In the genomic region with DNA sequence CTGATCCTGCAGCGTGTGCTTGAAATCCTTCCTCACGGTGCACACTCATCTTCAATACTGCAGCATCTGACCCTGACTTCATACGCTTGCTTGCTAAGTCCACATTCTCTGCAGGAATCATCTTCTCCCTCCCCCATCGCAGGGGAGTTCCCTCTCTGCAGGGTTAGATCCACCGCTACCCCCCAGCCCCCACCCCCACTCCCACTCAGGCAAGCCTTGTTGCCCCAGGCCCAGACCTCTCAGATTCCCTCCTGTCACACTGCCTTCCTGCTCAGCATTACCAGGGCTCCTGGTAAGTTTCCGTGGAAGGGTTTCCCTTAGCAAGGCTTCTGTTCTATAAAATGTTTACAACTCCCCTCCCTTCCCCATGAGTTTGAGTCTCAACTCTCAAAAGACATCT, we compare ENCODE assay signal across 13 cellular contexts.
"Had no signal": no experiment of that assay in that cellular context is flagged by ENCODE, and none has a peak within 500 bp of the region (broad histone marks: within the 10 kb centered on the region; RNA-seq: fewer than 3 reads in every experiment).

No MANE protein-coding gene starts in this region.

- H3K4me3 ChIP-seq: body of pancreas, SJCRH30, stomach, testis had no signal

- H3K9me3 Mint-ChIP-seq: activated CD4-positive, alpha-beta T cell treated with anti-CD3 and anti-CD28 coated beads, Interleukin-2, amount 10 ng/mL, durations not matched to agents 7 days and 5 days; activated naive CD8-positive, alpha-beta T cell treated with anti-CD3 and anti-CD28 coated beads for 36 hours; T-helper 2 cell treated with Interferon-gamma antibody and Interleukin-4, amounts not matched to agents 5 μg/mL and 100 μg/mL, for 36 hours had no signal

- H3K27me3 Mint-ChIP-seq: activated CD4-positive, alpha-beta T cell treated with anti-CD3 and anti-CD28 coated beads, Interleukin-2, amount 10 ng/mL, durations not matched to agents 7 days and 5 days; activated naive CD8-positive, alpha-beta T cell treated with anti-CD3 and anti-CD28 coated beads for 36 hours had no signal

- H3K9me3 ChIP-seq: body of pancreas, SJCRH30, stomach, testis had no signal

- DNase-seq: activated CD4-positive, alpha-beta T cell treated with anti-CD3 and anti-CD28 coated beads, Interleukin-2, amount 10 ng/mL, durations not matched to agents 7 days and 5 days; activated CD4-positive, CD25-positive, alpha-beta regulatory T cell; activated CD8-positive, alpha-beta memory T cell treated with anti-CD3 and anti-CD28 coated beads, Interleukin-2, amount 50 U/mL, for 48 hours; activated naive CD8-positive, alpha-beta T cell treated with anti-CD3 and anti-CD28 coated beads for 36 hours; amygdala; body of pancreas; cerebellar nuclear complex; erythroblast; SJCRH30; small intestine; stomach; testis had no signal

- ATAC-seq: body of pancreas had no signal

- H3K36me3 ChIP-seq: SJCRH30 had no signal

- H3K4me3 Mint-ChIP-seq: activated CD4-positive, alpha-beta T cell treated with anti-CD3 and anti-CD28 coated beads, Interleukin-2, amount 10 ng/mL, durations not matched to agents 7 days and 5 days; activated naive CD8-positive, alpha-beta T cell treated with anti-CD3 and anti-CD28 coated beads for 36 hours; T-helper 2 cell treated with Interferon-gamma antibody and Interleukin-4, amounts not matched to agents 5 μg/mL and 100 μg/mL, for 36 hours had no signal

- H3K27me3 ChIP-seq: body of pancreas, SJCRH30, stomach, testis had no signal

- H3K4me1 ChIP-seq: body of pancreas, SJCRH30 had no signal

- H3K27ac ChIP-seq: body of pancreas, SJCRH30, stomach, testis had no signal

- H3K27ac Mint-ChIP-seq: activated CD4-positive, alpha-beta T cell treated with anti-CD3 and anti-CD28 coated beads, Interleukin-2, amount 10 ng/mL, durations not matched to agents 7 days and 5 days; activated naive CD8-positive, alpha-beta T cell treated with anti-CD3 and anti-CD28 coated beads for 36 hours had no signal
